In the genomic region with DNA sequence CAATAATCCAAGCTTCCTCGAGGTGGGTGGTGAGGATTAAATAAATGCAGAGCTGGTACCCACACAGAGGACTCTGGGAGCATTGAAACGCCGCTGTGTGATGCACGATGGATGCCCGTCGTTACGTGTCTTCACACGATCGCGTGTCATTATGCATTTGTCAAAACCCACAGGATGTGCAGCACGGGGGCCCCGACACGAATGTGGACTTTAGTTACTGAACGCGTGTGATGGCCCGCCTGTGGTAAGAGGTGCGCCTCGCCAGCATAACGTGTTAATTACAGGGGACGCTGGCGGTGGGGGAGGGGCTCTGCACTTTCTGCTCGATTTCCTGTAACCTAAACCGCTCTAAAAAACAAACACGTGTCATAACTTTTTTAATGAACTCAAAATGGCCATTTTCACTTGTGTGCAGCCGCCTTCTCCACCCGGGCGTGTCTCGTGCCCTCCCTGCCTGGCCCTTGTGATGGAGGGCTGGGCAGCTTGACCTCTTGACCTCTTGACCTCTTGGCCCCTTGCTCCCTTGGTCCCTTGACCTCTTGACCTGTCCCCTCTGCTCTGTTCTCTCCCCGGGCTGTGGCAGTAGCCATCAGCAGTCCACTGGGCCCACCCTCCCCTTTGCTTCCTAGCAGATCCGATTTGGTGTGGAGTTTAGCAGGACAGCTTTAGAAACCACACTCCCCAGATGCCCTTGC, we compare ENCODE assay signal across 2 cellular contexts.
TF ChIP-seq lines count a peak whose summit lies in the region.

No MANE protein-coding gene starts in this region.

TF ChIP-seq in HepG2, 621 proteins besides CTCF, POLR2A, EP300 and RAD21:
- TF ChIP-seq NR3C1 (CRISPR knock-in tag; IDR thresholded peaks at IDR 0.05) (no peak), NR2F6 (IDR thresholded peaks at IDR 0.05) (0 out of 2 replicates have a peak, but pooled peaks have one; percentile 27), NR2F6 (CRISPR knock-in tag; IDR thresholded peaks at IDR 0.05) (no peak)

TF ChIP-seq in GM12878, 131 proteins besides CTCF, POLR2A, EP300 and RAD21:
- TF ChIP-seq ESRRA (IDR thresholded peaks at IDR 0.05; ENCODE audit: low read length) (no peak), SREBF2 (IDR thresholded peaks at IDR 0.05; ENCODE audit: low read length) (no peak), NR2F1 (conservative IDR thresholded peaks at IDR 0.05) (0 out of 2 replicates have a peak, but pooled peaks have one; percentile 39), BCLAF1 (IDR thresholded peaks at IDR 0.05) (no peak)
